Comparison of ENCODE assay signal across 8 cellular contexts in the genomic region with DNA sequence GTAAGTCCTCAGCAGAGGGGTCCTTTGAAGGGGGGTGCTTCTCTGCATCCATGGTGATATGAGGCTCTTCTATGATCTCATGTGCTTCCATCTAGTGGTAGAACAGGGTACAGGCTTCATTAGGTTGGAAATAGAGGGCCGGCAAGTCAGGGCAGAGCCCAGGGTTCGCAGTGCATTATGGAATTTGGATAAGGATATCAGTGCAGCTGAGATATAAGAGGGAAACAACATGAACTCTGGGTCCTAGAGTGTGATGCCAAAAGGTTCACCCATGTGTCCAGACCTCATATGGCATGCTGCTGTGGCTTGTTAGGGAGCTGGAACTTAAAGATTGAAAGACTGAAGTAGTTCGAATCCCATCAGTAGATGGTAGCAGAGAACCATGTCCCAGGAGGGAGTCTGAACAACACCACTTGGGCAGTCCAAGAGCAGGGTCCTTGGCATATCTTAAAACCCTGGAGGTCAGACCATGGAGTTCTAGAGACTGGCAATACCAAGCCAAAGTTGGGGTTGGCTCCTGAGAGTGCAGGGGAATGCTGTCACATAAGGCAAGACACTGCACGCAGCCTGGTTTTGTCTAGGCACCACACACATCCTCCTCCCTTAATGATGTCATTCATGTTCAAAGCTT. TPM values are rescaled to one million over a fixed set of nuclear protein-coding genes. Genes with fewer than 3 reads are reported as not detected.
DNase-seq lines count a peak whose midpoint lies in the region; ATAC-seq and TF ChIP-seq lines count a peak whose summit lies in the region.

No MANE protein-coding gene starts in this region.

- H3K9me3 ChIP-seq in prostate gland, result no peaks in the 10 kb centered on the region

- peak; percentile 44 for DNase-seq in AG09319 (ENCODE audit: extremely low read depth, low read depth)
- peak; percentile 69 for DNase-seq in GM03348 (ENCODE audit: low spot score)
- peak; percentile 36 to 77 for DNase-seq in NCI-H446 (lab: John Stamatoyannopoulos, UW)
- DNase-seq in activated T-cell treated with anti-CD3 and anti-CD28 coated beads, Interleukin-2, amount 50 U/mL, for 48 hours, result peak; percentile 40 to 59
- peak; percentile 49 for DNase-seq in globus pallidus (ENCODE audit: low spot score)
- DNase-seq in prostate gland (ENCODE audit: low spot score), result peak; percentile 49

- H3K27me3 ChIP-seq in prostate gland (replicated peaks; ENCODE audit: insufficient read depth), result no peaks in the 10 kb centered on the region

- no peak overlapping the region for H3K27ac ChIP-seq in prostate gland

- ATAC-seq in HG03196 (IDR thresholded peaks at IDR 0.05; ENCODE audit: unreplicated experiment) (peak; percentile 44), GM18867 (IDR thresholded peaks at IDR 0.05; ENCODE audit: unreplicated experiment) (no peak)

- H3K4me3 ChIP-seq in prostate gland, result no peak overlapping the region

- intact Hi-C loops in prostate gland (cut with DNase I), result loop anchor here (2.0 to 5.0 kb wide), 2 partner anchors 35 to 56 kb away; partner anchors contain the start of gene NPR2

- TF ChIP-seq CTCF in AG09319 (IDR thresholded peaks at IDR 0.05; ENCODE audit: low read depth, low read length) (peak; percentile 76), prostate gland (IDR thresholded peaks at IDR 0.05) (peak; percentile 45 to 86 (median 84))

- TF ChIP-seq POLR2A in prostate gland (IDR thresholded peaks at IDR 0.05), result no peak

- WGBS in prostate gland, result 30% methylated on average over 4 of the region's 4 CpGs

- H3K4me1 ChIP-seq in prostate gland (replicated peaks), result peaks cover 9% of the 10 kb centered on the region

- no peaks in the 10 kb centered on the region for H3K36me3 ChIP-seq in prostate gland

RNA-seq across cellular contexts. Expression of gene FAM221B, which starts 2.3 kb away (rescaled TPM):
- total RNA-seq in prostate gland, result 1 to 10 TPM in 1 of 2 donors, under 1 TPM in 1; 0.46 to 5.1 TPM

RNA-seq across cellular contexts. Expression of gene TMEM8B, which starts 2.8 kb away (rescaled TPM):
- 10 to 100 TPM; 15.8 to 25.9 TPM for total RNA-seq in prostate gland

RNA-seq across cellular contexts. Expression of gene HINT2, which starts 11.3 kb away (rescaled TPM):
- total RNA-seq in prostate gland, result 10 to 100 TPM; 38.6 to 39.7 TPM

RNA-seq across cellular contexts. Expression of gene SPAG8, which starts 14.1 kb away (rescaled TPM):
- total RNA-seq in prostate gland, result 1 to 10 TPM in 1 of 2 donors, under 1 TPM in 1; 0.68 to 9.2 TPM

RNA-seq across cellular contexts. Expression of gene NPR2, which starts 34.8 kb away (rescaled TPM):
- total RNA-seq in prostate gland, result 10 to 100 TPM; 17.3 to 33.2 TPM
